20 cellular contexts compared by ENCODE assay signal in the genomic region with DNA sequence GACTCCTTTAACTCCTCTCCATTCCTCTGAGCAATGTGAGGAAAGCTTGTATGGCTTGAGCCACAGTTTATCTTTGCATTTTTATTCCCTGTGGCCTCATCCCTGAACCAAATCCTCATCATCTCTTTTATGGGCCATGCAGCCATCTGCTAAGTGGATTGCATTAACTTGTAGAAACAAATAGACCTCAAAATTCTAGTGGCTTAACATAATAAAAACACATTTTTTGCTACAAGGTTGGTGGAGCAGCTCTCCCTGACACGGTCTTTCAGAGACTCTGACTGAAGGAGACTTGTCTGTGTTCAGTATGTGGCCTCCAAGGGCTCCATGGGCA.
DNase-seq lines count a peak whose midpoint lies in the region; FAIRE-seq and TF ChIP-seq lines count a peak whose summit lies in the region.
"Had no signal": no experiment of that assay in that cellular context is flagged by ENCODE, and none has a peak within 500 bp of the region (broad histone marks: within the 10 kb centered on the region; RNA-seq: fewer than 3 reads in every experiment).

No MANE protein-coding gene starts in this region.

- FAIRE-seq in H54 (lab: Jason Lieb, UNC), result peak; percentile 52
- FAIRE-seq: GM19239 had no signal

- no peak for TF ChIP-seq POLR2A in H54 (IDR thresholded peaks at IDR 0.05; ENCODE audit: low read depth, low read length)

- H3K4me1 ChIP-seq in fibroblast of lung (ENCODE audit: control insufficient read depth, extremely low read depth, insufficient read depth, low read length) (peaks cover 45% of the 10 kb centered on the region), osteoblast (ENCODE audit: insufficient read depth, low read length) (peaks cover 32% of the 10 kb centered on the region)
- H3K4me1 ChIP-seq: Peyer's patch had no signal

- peak; percentile 62 for DNase-seq in AG10803 (ENCODE audit: low read depth)
- DNase-seq in H54 (ENCODE audit: insufficient read length, low spot score), result no peak
- no peak for DNase-seq in fibroblast of lung (ENCODE audit: low read depth in 2 of 2)
- no peak for DNase-seq in osteoblast (ENCODE audit: insufficient read length, low spot score, missing footprints)
- DNase-seq in NCI-H510A treated with DMSO at 0.1 percent for 48 hours (lab: John Stamatoyannopoulos, UW), result no peak
- no peak for DNase-seq in kidney glomerular epithelial cell (lab: John Stamatoyannopoulos, UW)
- DNase-seq in H4 (ENCODE audit: low spot score), result no peak
- DNase-seq: AML-193; C1 segment of cervical spinal cord; Calu3; CD8-positive, alpha-beta T cell; DMS153; H9; KG1; NCI-H1105; NCI-H2029 treated with DMSO at 0.1 percent for 48 hours; NCI-H2171 treated with DMSO at 0.1 percent for 48 hours; Peyer's patch had no signal

- TF ChIP-seq CTCF in AG10803 (conservative IDR thresholded peaks at IDR 0.05; ENCODE audit: low read length), result no peak
- TF ChIP-seq CTCF in fibroblast of lung (conservative IDR thresholded peaks at IDR 0.05 in 1 of 2, IDR thresholded peaks at IDR 0.05 in 1 of 2; ENCODE audit: low read depth in 1 of 2, low read length in 2 of 2), result no peak
- no peak for TF ChIP-seq CTCF in osteoblast (IDR thresholded peaks at IDR 0.05; ENCODE audit: extremely low read depth, low read depth, low read length)

- H3K36me3 ChIP-seq in fibroblast of lung (ENCODE audit: control insufficient read depth, insufficient read depth, low read length) (no peaks in the 10 kb centered on the region), osteoblast (ENCODE audit: insufficient read depth, low read length) (no peaks in the 10 kb centered on the region)
- H3K36me3 ChIP-seq: Peyer's patch had no signal

- H3K9me3 ChIP-seq in fibroblast of lung (ENCODE audit: control insufficient read depth, insufficient read depth, low read depth, low read length) (no peaks in the 10 kb centered on the region), osteoblast (ENCODE audit: low read depth, low read length) (no peaks in the 10 kb centered on the region)
- H3K9me3 ChIP-seq: Peyer's patch had no signal

- no peak overlapping the region for H3K4me3 ChIP-seq in AG10803 (ENCODE audit: low read length)
- peak overlapping the region in 1 of 4 experiments; percentile 50 for H3K4me3 ChIP-seq in fibroblast of lung (replicated peaks in 1 of 4; ENCODE audit: control extremely low read depth in 1 of 4, insufficient read depth in 1 of 4, low read depth in 3 of 4, low read length in 4 of 4)
- no peak overlapping the region for H3K4me3 ChIP-seq in osteoblast (ENCODE audit: insufficient read depth, low read length)
- H3K4me3 ChIP-seq: Peyer's patch had no signal

- no peak overlapping the region for H2AFZ ChIP-seq in fibroblast of lung (ENCODE audit: low read length)
- H2AFZ ChIP-seq in osteoblast (ENCODE audit: low read length), result peak overlapping the region; percentile 53

- H4K20me1 ChIP-seq in fibroblast of lung (ENCODE audit: control insufficient read depth, extremely low read depth, insufficient read depth, low read length) (no peaks in the 10 kb centered on the region), osteoblast (ENCODE audit: insufficient read depth, low read length) (no peaks in the 10 kb centered on the region)

- no peak overlapping the region for H3K9ac ChIP-seq in fibroblast of lung (ENCODE audit: insufficient read depth, low read length)

- peaks cover 22% of the 10 kb centered on the region for H3K79me2 ChIP-seq in fibroblast of lung (ENCODE audit: control insufficient read depth, insufficient read depth, low read length)
- no peaks in the 10 kb centered on the region for H3K79me2 ChIP-seq in osteoblast (ENCODE audit: insufficient read depth, low read length)

- peak overlapping the region; percentile 64 for H3K4me2 ChIP-seq in fibroblast of lung (ENCODE audit: extremely low read depth, insufficient read depth, low read length)
- H3K4me2 ChIP-seq in osteoblast (ENCODE audit: insufficient read depth, low read length), result no peak overlapping the region

- peak overlapping the region; percentile 24 for H3K27ac ChIP-seq in fibroblast of lung (ENCODE audit: insufficient read depth, low read length)
- no peak overlapping the region for H3K27ac ChIP-seq in osteoblast (ENCODE audit: low read depth, low read length)
- H3K27ac ChIP-seq: HL-60, Peyer's patch had no signal

- H3K27me3 ChIP-seq in fibroblast of lung (ENCODE audit: control insufficient read depth, insufficient read depth, low read length), result no peaks in the 10 kb centered on the region
- no peaks in the 10 kb centered on the region for H3K27me3 ChIP-seq in osteoblast (ENCODE audit: insufficient read depth, low read length)
- H3K27me3 ChIP-seq: Peyer's patch had no signal
